ENCODE assay signal across 17 cellular contexts in the genomic region with DNA sequence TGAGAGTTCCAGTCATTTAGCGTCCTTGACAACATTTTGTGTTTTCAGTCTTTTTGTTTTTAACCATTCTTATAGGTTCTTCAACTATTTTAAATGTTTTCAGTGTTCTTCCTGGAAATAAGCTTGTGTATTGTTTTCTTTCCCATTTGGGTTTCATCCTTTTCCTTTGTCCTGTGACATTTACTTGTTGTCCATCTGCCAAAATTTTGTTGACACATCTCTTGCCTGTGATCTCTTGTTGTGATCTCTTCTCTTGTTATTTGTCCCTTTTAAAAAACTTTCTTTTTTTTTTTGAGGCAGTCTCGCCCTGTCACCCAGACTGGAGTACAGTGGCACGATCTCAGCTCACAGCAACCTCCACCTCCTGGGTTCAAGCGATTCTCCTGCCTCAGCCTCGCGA.
"Had no signal": no experiment of that assay in that cellular context is flagged by ENCODE, and none has a peak within 500 bp of the region (broad histone marks: within the 10 kb centered on the region; RNA-seq: fewer than 3 reads in every experiment).

No MANE protein-coding gene starts in this region.

- H3K27me3 ChIP-seq: testis had no signal

- ATAC-seq: activated CD4-positive, CD25-positive, alpha-beta regulatory T cell treated with anti-CD3 and anti-CD28 coated beads, Interleukin-2, amount 50 U/mL, for 24 hours; esophagus mucosa; left colon; mucosa of descending colon; naive thymus-derived CD8-positive, alpha-beta T cell had no signal

- H3K27ac ChIP-seq: testis had no signal

- H3K27ac Mint-ChIP-seq: activated CD4-positive, alpha-beta memory T cell treated with anti-CD3 and anti-CD28 coated beads for 36 hours; endodermal cell; T-helper 1 cell treated with Interleukin-12 subunit alpha and Interleukin-12 subunit beta and Interleukin-4 antibody, amounts not matched to agents 30 μg/mL and 1 μg/mL, for 36 hours had no signal

- H3K4me3 Mint-ChIP-seq: activated CD4-positive, alpha-beta memory T cell treated with anti-CD3 and anti-CD28 coated beads for 36 hours; brain; endodermal cell; naive thymus-derived CD8-positive, alpha-beta T cell; stimulated activated naive CD8-positive, alpha-beta T cell treated with anti-CD3 and anti-CD28 coated beads, Interleukin-15, Interleukin-2, amounts not matched to agents 100 ng/mL and 50 ng/mL, for 24 hours; T-helper 1 cell treated with Interleukin-12 subunit alpha and Interleukin-12 subunit beta and Interleukin-4 antibody, amounts not matched to agents 30 μg/mL and 1 μg/mL, for 36 hours had no signal

- DNase-seq: activated CD4-positive, alpha-beta memory T cell treated with anti-CD3 and anti-CD28 coated beads for 36 hours; activated CD8-positive, alpha-beta memory T cell treated with anti-CD3 and anti-CD28 coated beads, Interleukin-2, amount 50 U/mL, for 4 hours; activated naive CD4-positive, alpha-beta T cell treated with anti-CD3 and anti-CD28 coated beads, Interleukin-2, amount 50 U/mL, for 16 hours; amniotic stem cell; dermis blood vessel endothelial cell; endodermal cell; left colon; mucosa of descending colon; naive thymus-derived CD8-positive, alpha-beta T cell; occipital lobe; stimulated activated CD4-positive, alpha-beta T cell treated with anti-CD3 and anti-CD28 coated beads, Interleukin-2, amount 100 ng/mL, for 48 hours; testis had no signal

- H3K4me1 Mint-ChIP-seq: naive thymus-derived CD8-positive, alpha-beta T cell had no signal

- H3K4me1 ChIP-seq: testis had no signal

- H3K9me3 Mint-ChIP-seq: activated CD4-positive, alpha-beta memory T cell treated with anti-CD3 and anti-CD28 coated beads for 36 hours; brain; endodermal cell; naive thymus-derived CD8-positive, alpha-beta T cell; stimulated activated naive CD8-positive, alpha-beta T cell treated with anti-CD3 and anti-CD28 coated beads, Interleukin-15, Interleukin-2, amounts not matched to agents 100 ng/mL and 50 ng/mL, for 24 hours; T-helper 1 cell treated with Interleukin-12 subunit alpha and Interleukin-12 subunit beta and Interleukin-4 antibody, amounts not matched to agents 30 μg/mL and 1 μg/mL, for 36 hours had no signal

- H3K9me3 ChIP-seq: mucosa of descending colon, testis had no signal

- H3K4me3 ChIP-seq: mucosa of descending colon, testis had no signal
